Comparison of ENCODE assay signal across 9 cellular contexts in genomic region chr15:80153900-80154299, GRCh38. TPM values are rescaled to one million over a fixed set of nuclear protein-coding genes. Genes with fewer than 3 reads are reported as not detected.
DNase-seq lines count a peak whose midpoint lies in the region; ATAC-seq and TF ChIP-seq lines count a peak whose summit lies in the region.
"Had no signal": no experiment of that assay in that cellular context is flagged by ENCODE, and none has a peak within 500 bp of the region (broad histone marks: within the 10 kb centered on the region; RNA-seq: fewer than 3 reads in every experiment).

No MANE protein-coding gene starts in this region.

- no peak for TF ChIP-seq CTCF in upper lobe of right lung (IDR thresholded peaks at IDR 0.05)

- no peaks in the 10 kb centered on the region for H3K27me3 Mint-ChIP-seq in activated naive CD4-positive, alpha-beta T cell treated with anti-CD3 and anti-CD28 coated beads, Interleukin-2, amount 50 U/mL, for 24 hours
- H3K27me3 Mint-ChIP-seq in activated CD8-positive, alpha-beta T cell treated with anti-CD3 and anti-CD28 coated beads, Interleukin-2, amount 10 ng/mL, durations not matched to agents 7 days and 5 days (ENCODE audit: low read depth): peaks cover 4% of the 10 kb centered on the region
- H3K27me3 Mint-ChIP-seq in immature natural killer cell (ENCODE audit: low read depth in 3 of 3): peaks cover 2 to 5% (median 4%) of the 10 kb centered on the region in 3 donors

- peak overlapping the region; percentile 67 for H3K4me3 ChIP-seq in upper lobe of right lung

- H3K9me3 Mint-ChIP-seq in activated naive CD4-positive, alpha-beta T cell treated with anti-CD3 and anti-CD28 coated beads, Interleukin-2, amount 50 U/mL, for 24 hours: no peaks in the 10 kb centered on the region
- no peaks in the 10 kb centered on the region for H3K9me3 Mint-ChIP-seq in activated CD8-positive, alpha-beta T cell treated with anti-CD3 and anti-CD28 coated beads, Interleukin-2, amount 10 ng/mL, durations not matched to agents 7 days and 5 days (ENCODE audit: insufficient read depth)
- no peaks in the 10 kb centered on the region for H3K9me3 Mint-ChIP-seq in immature natural killer cell

- CTCF ChIA-PET in activated CD8-positive, alpha-beta T cell treated with anti-CD3 and anti-CD28 coated beads, Interleukin-2, amount 10 ng/mL, durations not matched to agents 7 days and 5 days (lab: Charles Lee): interaction anchor here (1.0 kb wide), 1 partner anchor 20 kb away, joined by 3 read pairs; no protein-coding TSS in a partner anchor

- H3K4me1 Mint-ChIP-seq in activated naive CD4-positive, alpha-beta T cell treated with anti-CD3 and anti-CD28 coated beads, Interleukin-2, amount 50 U/mL, for 24 hours: peaks cover 20% of the 10 kb centered on the region
- H3K4me1 Mint-ChIP-seq in activated CD8-positive, alpha-beta T cell treated with anti-CD3 and anti-CD28 coated beads, Interleukin-2, amount 10 ng/mL, durations not matched to agents 7 days and 5 days (ENCODE audit: low read depth): peaks cover 32% of the 10 kb centered on the region
- peaks cover 26 to 28% of the 10 kb centered on the region in 2 donors for H3K4me1 Mint-ChIP-seq in immature natural killer cell

- peak overlapping the region; percentile 78 for H3K27ac ChIP-seq in upper lobe of right lung

- POLR2A ChIA-PET in activated CD8-positive, alpha-beta T cell treated with anti-CD3 and anti-CD28 coated beads, Interleukin-2, amount 10 ng/mL, durations not matched to agents 7 days and 5 days (lab: Charles Lee): interaction anchor here (0.7 to 1.2 kb wide), 5 partner anchors 69 to 258 kb away, joined by 3 to 7 read pairs (median 4); no protein-coding TSS in a partner anchor

- H3K4me3 Mint-ChIP-seq in activated naive CD4-positive, alpha-beta T cell treated with anti-CD3 and anti-CD28 coated beads, Interleukin-2, amount 50 U/mL, for 24 hours: peak overlapping the region; percentile 91
- H3K4me3 Mint-ChIP-seq in activated CD8-positive, alpha-beta T cell treated with anti-CD3 and anti-CD28 coated beads, Interleukin-2, amount 10 ng/mL, durations not matched to agents 7 days and 5 days: peak overlapping the region; percentile 90
- H3K4me3 Mint-ChIP-seq in immature natural killer cell: peak overlapping the region; percentile 90 to 97 (median 90)

- no peaks in the 10 kb centered on the region for H3K36me3 Mint-ChIP-seq in activated naive CD4-positive, alpha-beta T cell treated with anti-CD3 and anti-CD28 coated beads, Interleukin-2, amount 50 U/mL, for 24 hours
- H3K36me3 Mint-ChIP-seq in activated CD8-positive, alpha-beta T cell treated with anti-CD3 and anti-CD28 coated beads, Interleukin-2, amount 10 ng/mL, durations not matched to agents 7 days and 5 days (ENCODE audit: low read depth): peaks cover 15% of the 10 kb centered on the region
- no peaks in the 10 kb centered on the region for H3K36me3 Mint-ChIP-seq in immature natural killer cell

- peaks cover 26% of the 10 kb centered on the region for H3K4me1 ChIP-seq in upper lobe of right lung

- no peaks in the 10 kb centered on the region for H3K9me3 ChIP-seq in upper lobe of right lung

- no peaks in the 10 kb centered on the region for H3K27me3 ChIP-seq in upper lobe of right lung

- DNase-seq in activated naive CD4-positive, alpha-beta T cell treated with Interleukin-2 at 50 U/mL for 16 hours: no peak
- no peak for DNase-seq in activated CD8-positive, alpha-beta T cell treated with anti-CD3 and anti-CD28 coated beads, Interleukin-2, amount 10 ng/mL, durations not matched to agents 7 days and 5 days
- no peak for DNase-seq in immature natural killer cell
- no peak for DNase-seq in upper lobe of right lung
- no peak for DNase-seq in stimulated activated naive CD4-positive, alpha-beta T cell (lab: John Stamatoyannopoulos, UW)
- DNase-seq in SKM-1 treated with dmso at 0.1 percent for 144 hours (lab: John Stamatoyannopoulos, UW; ENCODE audit: unreplicated experiment): no peak
- no peak for DNase-seq in NCI-H2081 (lab: John Stamatoyannopoulos, UW)
- DNase-seq: DMS153 had no signal

- no peak overlapping the region for H3K27ac Mint-ChIP-seq in activated naive CD4-positive, alpha-beta T cell treated with anti-CD3 and anti-CD28 coated beads, Interleukin-2, amount 50 U/mL, for 24 hours
- peak overlapping the region; percentile 79 for H3K27ac Mint-ChIP-seq in activated CD8-positive, alpha-beta T cell treated with anti-CD3 and anti-CD28 coated beads, Interleukin-2, amount 10 ng/mL, durations not matched to agents 7 days and 5 days
- peak overlapping the region in 2 of 6 donors; percentile 61 to 91 for H3K27ac Mint-ChIP-seq in immature natural killer cell

- no peak for ATAC-seq in activated CD8-positive, alpha-beta T cell treated with anti-CD3 and anti-CD28 coated beads, Interleukin-2, amount 10 ng/mL, durations not matched to agents 7 days and 5 days
- ATAC-seq in upper lobe of right lung: no peak

- intact Hi-C loops in upper lobe of right lung (cut with DNase I): no loop called here

- H3K36me3 ChIP-seq in upper lobe of right lung: no peaks in the 10 kb centered on the region

RNA-seq across cellular contexts. Expression of gene FAH, which starts 1.1 kb away (rescaled TPM):
- total RNA-seq in activated CD8-positive, alpha-beta T cell treated with anti-CD3 and anti-CD28 coated beads, Interleukin-2, amount 10 ng/mL, durations not matched to agents 7 days and 5 days: 10 to 100 TPM; 40.9 to 41.8 TPM
- polyA plus RNA-seq in immature natural killer cell: 10 to 100 TPM in 1 of 3 donors, 1 to 10 TPM in 2; 3.9 to 13.0 (median 8.2) TPM
- total RNA-seq in upper lobe of right lung: 31.7 TPM
